In the genomic region with DNA sequence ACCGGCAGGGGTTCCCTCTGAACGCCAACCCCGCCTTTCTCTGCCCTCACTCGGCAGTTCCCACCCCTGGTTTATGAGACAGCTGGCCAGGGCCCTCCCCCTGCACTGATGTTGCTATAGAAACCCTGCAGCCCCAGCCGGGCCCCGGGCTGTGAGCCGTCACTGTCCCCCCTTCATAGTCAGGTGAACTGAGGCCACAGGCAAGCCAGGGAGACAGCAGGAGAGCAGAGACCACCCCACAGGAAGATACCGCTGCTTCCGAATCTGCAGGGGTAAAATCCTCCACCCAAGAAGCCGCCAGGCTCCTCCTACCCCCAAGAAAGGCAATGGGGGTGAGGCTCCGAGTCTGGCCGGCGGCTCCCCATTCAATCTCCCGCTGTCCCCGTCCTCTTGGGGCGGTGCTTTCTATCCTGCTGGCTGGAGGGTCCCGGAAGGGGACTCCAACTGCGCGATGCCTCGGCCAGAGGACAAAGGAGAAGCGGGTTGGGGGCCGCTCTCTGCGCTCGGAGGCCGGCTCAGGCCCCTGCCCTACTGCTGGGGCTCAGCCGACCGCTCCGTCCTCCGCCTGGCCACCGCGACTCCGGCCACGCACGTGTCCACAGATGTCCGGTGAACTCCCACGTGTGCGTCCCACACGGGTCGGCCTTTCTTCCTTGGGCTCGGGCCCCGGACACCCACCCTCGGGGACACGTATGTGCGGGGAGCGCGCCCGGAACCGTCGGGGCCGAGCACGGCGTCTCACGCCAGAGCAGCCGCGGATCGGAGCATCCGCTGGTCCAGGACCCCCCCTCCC, we compare ENCODE assay signal across 8 cellular contexts. TPM values are rescaled to one million over a fixed set of nuclear protein-coding genes. Genes with fewer than 3 reads are reported as not detected.
A peak's percentile ranks its signal among the peaks of the same experiment; 100 is the strongest.
DNase-seq lines count a peak whose midpoint lies in the region; ATAC-seq and TF ChIP-seq lines count a peak whose summit lies in the region.

No MANE protein-coding gene starts in this region.

- peak; percentile 87 for DNase-seq in D341Med (ENCODE audit: low spot score)
- peak; percentile 57 for DNase-seq in activated T-cell treated with anti-CD3 and anti-CD28 coated beads, Interleukin-2, amount 50 U/mL, for 4 hours
- peak; percentile 94 for DNase-seq in esophagus muscularis mucosa (ENCODE audit: extremely low spot score)
- peak; percentile 79 for DNase-seq in naive B cell
- peak; percentile 71 for DNase-seq in stimulated activated naive CD4-positive, alpha-beta T cell treated with Interleukin-2 at 50 U/mL for 16 hours (lab: John Stamatoyannopoulos, UW)

- TF ChIP-seq POLR2A in esophagus muscularis mucosa (IDR thresholded peaks at IDR 0.05; ENCODE audit: low read depth): no peak

- no peaks in the 10 kb centered on the region for H3K27me3 Mint-ChIP-seq in activated T-cell treated with anti-CD3 and anti-CD28 coated beads, Interleukin-2, amount 50 U/mL, for 4 hours (ENCODE audit: low read depth)
- H3K27me3 Mint-ChIP-seq in naive B cell: no peaks in the 10 kb centered on the region

- no peak for TF ChIP-seq EP300 in Ishikawa (IDR thresholded peaks at IDR 0.05; ENCODE audit: borderline replicate concordance)
- TF ChIP-seq EP300 in esophagus muscularis mucosa (IDR thresholded peaks at IDR 0.05): no peak

- H3K36me3 ChIP-seq in esophagus muscularis mucosa: peaks cover 7 to 50% (median 44%) of the 10 kb centered on the region in 4 donors

- no peak for TF ChIP-seq CTCF in esophagus muscularis mucosa (IDR thresholded peaks at IDR 0.05)

- ATAC-seq in GM21528 (IDR thresholded peaks at IDR 0.05; ENCODE audit: low FRiP score, unreplicated experiment) (peak; percentile 33), naive B cell (ENCODE audit: low read depth in 2 of 2) (peak; percentile 58 to 62)
- ATAC-seq in activated T-cell treated with anti-CD3 and anti-CD28 coated beads, Interleukin-2, amount 50 U/mL, for 4 hours: peak; percentile 42 to 47

- peaks cover 9% of the 10 kb centered on the region for H3K4me1 Mint-ChIP-seq in activated T-cell treated with anti-CD3 and anti-CD28 coated beads, Interleukin-2, amount 50 U/mL, for 4 hours (ENCODE audit: low read depth)
- H3K4me1 Mint-ChIP-seq in naive B cell: peaks cover 8 to 17% (median 13%) of the 10 kb centered on the region in 3 donors

- peak overlapping the region; percentile 84 to 93 (median 90) for H3K27ac ChIP-seq in esophagus muscularis mucosa (replicated peaks in 1 of 4)

- intact Hi-C loops in esophagus muscularis mucosa (cut with DNase I): no loop called here

- H3K9me3 ChIP-seq in esophagus muscularis mucosa: no peaks in the 10 kb centered on the region

- H3K27me3 ChIP-seq in esophagus muscularis mucosa: no peaks in the 10 kb centered on the region

- TF ChIP-seq RAD21 in Ishikawa (IDR thresholded peaks at IDR 0.05; ENCODE audit: low read depth): no peak

- H3K36me3 Mint-ChIP-seq in activated T-cell treated with anti-CD3 and anti-CD28 coated beads, Interleukin-2, amount 50 U/mL, for 4 hours (ENCODE audit: insufficient read depth): no peaks in the 10 kb centered on the region
- H3K36me3 Mint-ChIP-seq in naive B cell: no peaks in the 10 kb centered on the region

- H3K4me3 Mint-ChIP-seq in activated T-cell treated with anti-CD3 and anti-CD28 coated beads, Interleukin-2, amount 50 U/mL, for 4 hours: peak overlapping the region; percentile 93
- H3K4me3 Mint-ChIP-seq in naive B cell: peak overlapping the region; percentile 86 to 98 (median 96)

- H3K4me3 ChIP-seq in esophagus muscularis mucosa: peak overlapping the region; percentile 59 to 93 (median 84)

- no peaks in the 10 kb centered on the region for H3K9me3 Mint-ChIP-seq in activated T-cell treated with anti-CD3 and anti-CD28 coated beads, Interleukin-2, amount 50 U/mL, for 4 hours
- no peaks in the 10 kb centered on the region for H3K9me3 Mint-ChIP-seq in naive B cell

- 0% methylated on average over 10 of the region's 57 CpGs for WGBS in esophagus muscularis mucosa

- H3K4me1 ChIP-seq in esophagus muscularis mucosa: peaks cover 32 to 49% (median 37%) of the 10 kb centered on the region in 4 donors

- peak overlapping the region; percentile 84 to 98 (median 94) for H3K27ac Mint-ChIP-seq in naive B cell

TF ChIP-seq in Ishikawa, 13 proteins besides CTCF, POLR2A, EP300 and RAD21 (continues in another document):
- TF ChIP-seq TEAD4 (IDR thresholded peaks at IDR 0.05) (no peak), CEBPB (IDR thresholded peaks at IDR 0.05) (no peak), TAF1 (IDR thresholded peaks at IDR 0.05; ENCODE audit: low read depth) (peak; percentile 39; the same call in 1 of the 2 replicates), FOXM1 (IDR thresholded peaks at IDR 0.05; ENCODE audit: borderline replicate concordance, low read depth) (no peak), ZBTB7A (IDR thresholded peaks at IDR 0.05; ENCODE audit: low read depth) (peak; percentile 35; the same call in 1 of the 2 replicates), CREB1 (IDR thresholded peaks at IDR 0.05; ENCODE audit: low read depth) (no peak), TCF12 (IDR thresholded peaks at IDR 0.05; ENCODE audit: low read depth) (no peak), YY1 (IDR thresholded peaks at IDR 0.05; ENCODE audit: low read depth) (no peak), NFIC (IDR thresholded peaks at IDR 0.05) (no peak), EGR1 (IDR thresholded peaks at IDR 0.05) (peak; percentile 37; the same call in 1 of the 2 replicates)
- TF ChIP-seq, protein P1, sequence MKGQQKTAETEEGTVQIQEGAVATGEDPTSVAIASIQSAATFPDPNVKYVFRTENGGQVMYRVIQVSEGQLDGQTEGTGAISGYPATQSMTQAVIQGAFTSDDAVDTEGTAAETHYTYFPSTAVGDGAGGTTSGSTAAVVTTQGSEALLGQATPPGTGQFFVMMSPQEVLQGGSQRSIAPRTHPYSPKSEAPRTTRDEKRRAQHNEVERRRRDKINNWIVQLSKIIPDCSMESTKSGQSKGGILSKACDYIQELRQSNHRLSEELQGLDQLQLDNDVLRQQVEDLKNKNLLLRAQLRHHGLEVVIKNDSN (IDR thresholded peaks at IDR 0.05): no peak; the same call in 1 of the 2 replicates
- TF ChIP-seq, protein P2, sequence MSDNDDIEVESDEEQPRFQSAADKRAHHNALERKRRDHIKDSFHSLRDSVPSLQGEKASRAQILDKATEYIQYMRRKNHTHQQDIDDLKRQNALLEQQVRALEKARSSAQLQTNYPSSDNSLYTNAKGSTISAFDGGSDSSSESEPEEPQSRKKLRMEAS (IDR thresholded peaks at IDR 0.05): peak; percentile 82

TF ChIP-seq in PFSK-1, 5 proteins besides CTCF, POLR2A, EP300 and RAD21 (continues in another document):
- TF ChIP-seq POLR2AphosphoS5 (IDR thresholded peaks at IDR 0.05; ENCODE audit: low read depth, low read length) (peak; percentile 69; the same call in 1 of the 2 replicates), FOXP2 (optimal IDR thresholded peaks at IDR 0.05; ENCODE audit: borderline replicate concordance, extremely low read depth, extremely low read length, insufficient read depth) (no peak)

RNA-seq across cellular contexts. Expression of a gene that starts 0.6 kb away (rescaled TPM):
- 83.1 TPM for polyA plus RNA-seq in PFSK-1 (2012; ENCODE audit: insufficient read length, low read depth)
- 100 to 1,000 TPM; 156 to 166 (median 161) TPM for total RNA-seq in activated T-cell treated with anti-CD3 and anti-CD28 coated beads, Interleukin-2, amount 50 U/mL, for 4 hours
- 10 to 100 TPM in 1 of 4 donors, 1 to 10 TPM in 3; 5.0 to 11.0 (median 9.5) TPM for total RNA-seq in esophagus muscularis mucosa
- polyA plus RNA-seq in naive B cell (ENCODE audit: low read depth in 6 of 6): 1 to 10 TPM; 6.8 to 9.4 (median 7.2) TPM

RNA-seq across cellular contexts. Expression of a gene that starts 7.5 kb away (rescaled TPM):
- polyA plus RNA-seq in PFSK-1 (2012; ENCODE audit: insufficient read length, low read depth): 26.4 TPM
- 10 to 100 TPM; 12.6 to 18.4 (median 17.5) TPM for total RNA-seq in activated T-cell treated with anti-CD3 and anti-CD28 coated beads, Interleukin-2, amount 50 U/mL, for 4 hours
- 10 to 100 TPM in 2 of 4 donors, 1 to 10 TPM in 2; 5.3 to 18.7 (median 9.6) TPM for total RNA-seq in esophagus muscularis mucosa
- 1 to 10 TPM in 5 of 6 donors, not detected in 1; 2.6 to 6.2 (median 3.5) TPM for polyA plus RNA-seq in naive B cell (ENCODE audit: low read depth in 6 of 6)

RNA-seq across cellular contexts. Expression of a gene that starts 7.6 kb away (rescaled TPM):
- 0.45 TPM for polyA plus RNA-seq in PFSK-1 (2012; ENCODE audit: insufficient read length, low read depth)
- total RNA-seq in activated T-cell treated with anti-CD3 and anti-CD28 coated beads, Interleukin-2, amount 50 U/mL, for 4 hours: 1 to 10 TPM; 1.6 to 1.8 (median 1.7) TPM
- total RNA-seq in esophagus muscularis mucosa: 1 to 10 TPM in 3 of 4 donors, under 1 TPM in 1; 0.42 to 3.3 (median 2.6) TPM
- not detected for polyA plus RNA-seq in naive B cell (ENCODE audit: low read depth in 6 of 6)

RNA-seq across cellular contexts. Expression of a gene that starts 12.3 kb away (rescaled TPM):
- polyA plus RNA-seq in PFSK-1 (2012; ENCODE audit: insufficient read length, low read depth): 4,698 TPM
- total RNA-seq in activated T-cell treated with anti-CD3 and anti-CD28 coated beads, Interleukin-2, amount 50 U/mL, for 4 hours: 1,000 to 10,000 TPM; 3,528 to 3,995 (median 3,711) TPM
- total RNA-seq in esophagus muscularis mucosa: 100 to 1,000 TPM; 318 to 813 (median 686) TPM
- polyA plus RNA-seq in naive B cell (ENCODE audit: low read depth in 6 of 6): 1,000 to 10,000 TPM; 1,447 to 3,573 (median 3,150) TPM

RNA-seq across cellular contexts. Expression of a gene that starts 20.2 kb away (rescaled TPM):
- polyA plus RNA-seq in PFSK-1 (2012; ENCODE audit: insufficient read length, low read depth): 88.8 TPM
- total RNA-seq in activated T-cell treated with anti-CD3 and anti-CD28 coated beads, Interleukin-2, amount 50 U/mL, for 4 hours: 10 to 100 TPM; 48.3 to 49.8 (median 49.7) TPM
- 10 to 100 TPM; 24.0 to 37.7 (median 28.9) TPM for total RNA-seq in esophagus muscularis mucosa
- 10 to 100 TPM in 1 of 6 donors, 1 to 10 TPM in 4, not detected in 1; 4.5 to 14.1 (median 7.0) TPM for polyA plus RNA-seq in naive B cell (ENCODE audit: low read depth in 6 of 6)

Comparison
In these comparisons a context has a peak if more than half of its experiments do, and no peak if none do; other contexts are left out.
1. Peak in every context shown above with its lines: DNase-seq, ATAC-seq, H3K4me3 ChIP-seq and H3K27ac ChIP-seq.
2. RNA of a gene that starts 0.6 kb away (total RNA-seq): 156 to 166 TPM in activated T-cell treated with anti-CD3 and anti-CD28 coated beads, Interleukin-2, amount 50 U/mL, for 4 hours; 5.0 to 11.0 TPM in esophagus muscularis mucosa; every median in the first group is over 10 times any median in the second.